Comparison of ENCODE assay signal across 14 cellular contexts in the genomic region with DNA sequence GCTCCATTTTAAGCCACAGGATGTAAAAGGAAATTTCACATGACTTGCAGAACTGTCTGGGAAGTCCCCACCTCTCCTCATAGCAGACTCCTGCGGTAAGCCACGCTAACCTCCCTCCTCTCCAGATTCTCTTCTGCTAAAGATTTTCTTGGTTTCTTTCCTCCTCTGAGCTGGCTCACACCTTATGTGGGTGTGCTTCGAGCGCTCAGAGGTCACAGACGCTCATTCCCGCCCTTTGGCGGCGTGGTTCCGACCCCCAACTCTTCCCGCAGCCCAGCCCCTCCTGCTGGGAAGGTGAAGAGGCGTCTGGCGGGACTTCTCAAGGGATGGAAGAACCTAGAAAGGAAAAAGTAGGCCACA. TPM values are rescaled to one million over a fixed set of nuclear protein-coding genes. Genes with fewer than 3 reads are reported as not detected.
DNase-seq lines count a peak whose midpoint lies in the region; ATAC-seq, FAIRE-seq and TF ChIP-seq lines count a peak whose summit lies in the region.
"Had no signal": no experiment of that assay in that cellular context is flagged by ENCODE, and none has a peak within 500 bp of the region (broad histone marks: within the 10 kb centered on the region; RNA-seq: fewer than 3 reads in every experiment).

No MANE protein-coding gene starts in this region.

- no peak overlapping the region for H2BK20ac ChIP-seq in H1 (ENCODE audit: low read length)

- no peak overlapping the region for H2BK5ac ChIP-seq in H1 (ENCODE audit: low read depth, low read length)

- no peaks in the 10 kb centered on the region for H3K36me3 ChIP-seq in GM23338 (ENCODE audit: insufficient read depth)
- no peaks in the 10 kb centered on the region for H3K36me3 ChIP-seq in H1 (ENCODE audit: control insufficient read depth in 2 of 4, insufficient read depth in 4 of 4, low read length in 3 of 4)
- H3K36me3 ChIP-seq: HAP-1, vagina had no signal

- H4K5ac ChIP-seq in H1 (ENCODE audit: insufficient read length, low read depth, low read length), result no peak overlapping the region

- H3K9me2 ChIP-seq in GM23338 (ENCODE audit: insufficient read depth), result no peaks in the 10 kb centered on the region
- H3K9me2 ChIP-seq: SK-N-SH had no signal

- H3K56ac ChIP-seq in H1 (replicated peaks; ENCODE audit: insufficient read length, low read depth, low read length), result no peak overlapping the region

- peaks cover 10% of the 10 kb centered on the region for H3K9me3 Mint-ChIP-seq in GM23338
- peaks cover 7% of the 10 kb centered on the region for H3K9me3 Mint-ChIP-seq in activated CD4-positive, alpha-beta memory T cell treated with anti-CD3 and anti-CD28 coated beads for 36 hours

- H3K23me2 ChIP-seq in H1 (ENCODE audit: low read depth, low read length), result no peaks in the 10 kb centered on the region

- no peak overlapping the region for H3K4me3 ChIP-seq in GM23338
- no peak overlapping the region for H3K4me3 ChIP-seq in H1 (ENCODE audit: extremely low read depth in 1 of 4, insufficient read depth in 2 of 4, low read depth in 3 of 4, low read length in 4 of 4)
- H3K4me3 ChIP-seq in coronary artery, result no peak overlapping the region
- H3K4me3 ChIP-seq: HAP-1, vagina had no signal

- no peak for ATAC-seq in GM23338
- ATAC-seq in foreskin keratinocyte, result no peak
- no peak for ATAC-seq in GM21825 (IDR thresholded peaks at IDR 0.05; ENCODE audit: unreplicated experiment)
- ATAC-seq in Right ventricle myocardium inferior, result no peak

- H2BK120ac ChIP-seq in H1 (replicated peaks; ENCODE audit: low read depth, low read length), result no peak overlapping the region

- CTCF ChIA-PET in activated CD4-positive, alpha-beta memory T cell treated with anti-CD3 and anti-CD28 coated beads for 36 hours (lab: Charles Lee), result interaction anchor here (1.6 to 2.6 kb wide), 2 partner anchors 33 to 56 kb away, joined by 4 to 9 read pairs; a partner anchor contains a TSS
- CTCF ChIA-PET in H1 (lab: Charles Lee; ENCODE audit: partially characterized antibody), result interaction anchor here (0.6 to 1.7 kb wide), 7 partner anchors 15 to 1896 kb away, joined by 3 to 7 read pairs (median 3); no protein-coding TSS in a partner anchor

- peak overlapping the region; percentile 10; the same call in 1 of the 2 replicates for H2AFZ ChIP-seq in GM23338
- no peak overlapping the region for H2AFZ ChIP-seq in H1 (ENCODE audit: low read length)

- H3K4ac ChIP-seq in H1 (replicated peaks; ENCODE audit: insufficient read length, low read depth, low read length), result no peak overlapping the region

- H4K20me1 ChIP-seq in GM23338 (replicated peaks; ENCODE audit: insufficient read depth) (no peaks in the 10 kb centered on the region), H1 (replicated peaks in 1 of 2; ENCODE audit: control insufficient read depth in 1 of 2, insufficient read depth in 2 of 2, low read length in 2 of 2) (no peaks in the 10 kb centered on the region)

- TF ChIP-seq EP300 in H1 (IDR thresholded peaks at IDR 0.05; ENCODE audit: borderline replicate concordance in 1 of 2, low read depth in 2 of 2, low read length in 2 of 2), result no peak

- 86% methylated on average over 12 of the region's 12 CpGs; no CpG with 5 or more reads in 1 of the 2 experiments for WGBS in H1 (ENCODE audit: extremely low coverage in 1 of 2, insufficient coverage in 1 of 2, insufficient read length in 1 of 2, insufficient replicate concordance in 2 of 2, low coverage in 1 of 2, low lambda C conversion rate in 2 of 2, missing lambda C conversion rate in 1 of 2), 2 experiments

- no peak for DNase-seq in GM23338 (ENCODE audit: low spot score)
- peak; percentile 88 for DNase-seq in activated CD4-positive, alpha-beta memory T cell treated with anti-CD3 and anti-CD28 coated beads for 36 hours
- no peak for DNase-seq in H1 (ENCODE audit: low read depth in 1 of 2, low spot score in 2 of 2)
- peak; percentile 22 for DNase-seq in stimulated activated CD8-positive, alpha-beta memory T cell treated with anti-CD3 and anti-CD28 coated beads, Interleukin-12 subunit alpha, Interleukin-12 subunit beta, amount 100 ng/mL, for 24 hours (ENCODE audit: extremely low read depth)
- DNase-seq in foreskin keratinocyte, result no peak
- DNase-seq in Right ventricle myocardium inferior (ENCODE audit: missing footprints), result no peak
- DNase-seq in coronary artery (ENCODE audit: low spot score), result no peak
- DNase-seq: activated naive CD8-positive, alpha-beta T cell treated with anti-CD3 and anti-CD28 coated beads, Interleukin-2, amount 10 ng/mL, durations not matched to agents 7 days and 5 days; DMS153; NCI-H69 had no signal

- no peak overlapping the region for H2AK5ac ChIP-seq in H1 (ENCODE audit: low read depth, low read length)

- no peak overlapping the region for H3K23ac ChIP-seq in H1 (ENCODE audit: insufficient read length)

- no peak overlapping the region for H2BK15ac ChIP-seq in H1 (ENCODE audit: low read length)

- H3K14ac ChIP-seq in H1 (ENCODE audit: insufficient read length), result no peak overlapping the region

- no peak overlapping the region; the same call in 1 of the 2 replicates for H3K18ac ChIP-seq in H1 (ENCODE audit: extremely low read depth, low read length)

- H3K4me2 ChIP-seq in GM23338, result no peak overlapping the region
- no peak overlapping the region for H3K4me2 ChIP-seq in H1 (ENCODE audit: insufficient read depth in 1 of 2, low read depth in 2 of 2, low read length in 2 of 2)
- H3K4me2 ChIP-seq: SK-N-SH had no signal

- H3K27ac Mint-ChIP-seq in GM23338, result no peak overlapping the region
- H3K27ac Mint-ChIP-seq in activated CD4-positive, alpha-beta memory T cell treated with anti-CD3 and anti-CD28 coated beads for 36 hours, result no peak overlapping the region
- H3K27ac Mint-ChIP-seq: activated naive CD8-positive, alpha-beta T cell treated with anti-CD3 and anti-CD28 coated beads, Interleukin-2, amount 10 ng/mL, durations not matched to agents 7 days and 5 days had no signal

- H3K36me3 Mint-ChIP-seq in GM23338 (ENCODE audit: low read depth), result peaks cover 7% of the 10 kb centered on the region
- H3K36me3 Mint-ChIP-seq in activated CD4-positive, alpha-beta memory T cell treated with anti-CD3 and anti-CD28 coated beads for 36 hours, result peaks cover 2% of the 10 kb centered on the region
- H3K36me3 Mint-ChIP-seq: activated naive CD8-positive, alpha-beta T cell treated with anti-CD3 and anti-CD28 coated beads, Interleukin-2, amount 10 ng/mL, durations not matched to agents 7 days and 5 days had no signal

- peaks cover 3% of the 10 kb centered on the region; the same call in 2 of the 3 replicates for H3K4me1 Mint-ChIP-seq in GM23338
- H3K4me1 Mint-ChIP-seq in activated CD4-positive, alpha-beta memory T cell treated with anti-CD3 and anti-CD28 coated beads for 36 hours (ENCODE audit: low read depth), result peaks cover 14% of the 10 kb centered on the region
- H3K4me1 Mint-ChIP-seq: activated naive CD8-positive, alpha-beta T cell treated with anti-CD3 and anti-CD28 coated beads, Interleukin-2, amount 10 ng/mL, durations not matched to agents 7 days and 5 days had no signal

- H3K4me1 ChIP-seq in GM23338 (ENCODE audit: insufficient read depth) (0 out of 2 replicates have a peak, but pooled peaks cover 5% of the 10 kb centered on the region), H1 (replicated peaks in 1 of 4; ENCODE audit: control insufficient read depth in 3 of 4, insufficient read depth in 4 of 4, low read length in 3 of 4) (0 out of 7 replicates have a peak, but pooled peaks cover 0 to 2% (median 0%) of the 10 kb centered on the region in 4 experiments), foreskin keratinocyte (no peaks in the 10 kb centered on the region)
- H3K4me1 ChIP-seq: HAP-1, vagina had no signal

- H3K79me2 ChIP-seq in GM23338 (replicated peaks; ENCODE audit: insufficient read depth) (no peaks in the 10 kb centered on the region), H1 (ENCODE audit: control insufficient read depth in 1 of 2, insufficient read depth in 2 of 2, low read length in 2 of 2) (no peaks in the 10 kb centered on the region)

- intact Hi-C loops in activated CD4-positive, alpha-beta memory T cell treated with anti-CD3 and anti-CD28 coated beads for 36 hours (cut with micrococcal nuclease), result loop anchor here (1.0 to 10.0 kb wide), 4 partner anchors 42 to 633 kb away; no protein-coding TSS in a partner anchor
- intact Hi-C loops in Right ventricle myocardium inferior (cut with DNase I), result no loop called here

- peaks cover 3% of the 10 kb centered on the region for H3K27me3 Mint-ChIP-seq in GM23338 (ENCODE audit: insufficient read depth, low read depth, poor library complexity)
- peaks cover 14% of the 10 kb centered on the region for H3K27me3 Mint-ChIP-seq in activated CD4-positive, alpha-beta memory T cell treated with anti-CD3 and anti-CD28 coated beads for 36 hours
- H3K27me3 Mint-ChIP-seq: activated naive CD8-positive, alpha-beta T cell treated with anti-CD3 and anti-CD28 coated beads, Interleukin-2, amount 10 ng/mL, durations not matched to agents 7 days and 5 days had no signal

- no peak for TF ChIP-seq POLR2A in H1 (IDR thresholded peaks at IDR 0.05; ENCODE audit: control extremely low read depth in 1 of 2, low read depth in 2 of 2, low read length in 2 of 2)

- H3K4me3 Mint-ChIP-seq in GM23338, result no peak overlapping the region
- peak overlapping the region; percentile 58 for H3K4me3 Mint-ChIP-seq in activated CD4-positive, alpha-beta memory T cell treated with anti-CD3 and anti-CD28 coated beads for 36 hours
- H3K4me3 Mint-ChIP-seq: activated naive CD8-positive, alpha-beta T cell treated with anti-CD3 and anti-CD28 coated beads, Interleukin-2, amount 10 ng/mL, durations not matched to agents 7 days and 5 days had no signal

- H3K27ac ChIP-seq in GM23338 (ENCODE audit: low read depth) (no peak overlapping the region), H1 (ENCODE audit: low read depth, low read length) (no peak overlapping the region), foreskin keratinocyte (no peak overlapping the region), coronary artery (no peak overlapping the region)
- H3K27ac ChIP-seq: vagina had no signal

- H3F3A ChIP-seq in GM23338 (replicated peaks; ENCODE audit: low read depth), result no peaks in the 10 kb centered on the region

- no peaks in the 10 kb centered on the region for H3K79me1 ChIP-seq in H1 (ENCODE audit: low read depth, low read length)

- POLR2A ChIA-PET in activated CD4-positive, alpha-beta memory T cell treated with anti-CD3 and anti-CD28 coated beads for 36 hours (lab: Charles Lee), result interaction anchor here (0.9 to 1.9 kb wide), 2 partner anchors 33 to 42 kb away, joined by 3 to 7 read pairs; a partner anchor contains a TSS
- POLR2A ChIA-PET in H1 (lab: Charles Lee; ENCODE audit: partially characterized antibody), result no interaction called here

- H3K9me3 ChIP-seq in H1 (ENCODE audit: insufficient read depth in 2 of 2, low read depth in 1 of 2, low read length in 1 of 2), result peaks cover 0 to 4% of the 10 kb centered on the region in 2 experiments; a peak in 1 of 4 replicates
- H3K9me3 ChIP-seq: HAP-1, SK-N-SH, vagina had no signal

- no peak overlapping the region; the same call in 1 of the 2 replicates for H4K8ac ChIP-seq in H1 (ENCODE audit: extremely low read depth, insufficient read depth, low read length)

- TF ChIP-seq RAD21 in H1 (IDR thresholded peaks at IDR 0.05 in 1 of 2, conservative IDR thresholded peaks at IDR 0.05 in 1 of 2; ENCODE audit: low read depth in 2 of 2, low read length in 2 of 2), result no peak

- no peaks in the 10 kb centered on the region for H3K27me3 ChIP-seq in GM23338 (ENCODE audit: insufficient read depth)
- H3K27me3 ChIP-seq in H1 (replicated peaks in 1 of 4; ENCODE audit: control insufficient read depth in 3 of 4, extremely low read depth in 1 of 4, insufficient read depth in 3 of 4, low read length in 3 of 4), result no peaks in the 10 kb centered on the region
- H3K27me3 ChIP-seq in foreskin keratinocyte, result no peaks in the 10 kb centered on the region
- H3K27me3 ChIP-seq: vagina had no signal

- H4K91ac ChIP-seq in H1 (replicated peaks; ENCODE audit: insufficient read length, low read length), result no peak overlapping the region

- FAIRE-seq in H1 (lab: Jason Lieb, UNC), result no peak

- H2BK12ac ChIP-seq in H1 (ENCODE audit: low read depth, low read length), result 0 out of 2 replicates have a peak overlapping the region, but pooled peaks have one; percentile 3

- H3K9ac ChIP-seq in H1 (replicated peaks in 1 of 4; ENCODE audit: extremely low read depth in 1 of 4, low read depth in 3 of 4, low read length in 3 of 4), result no peak overlapping the region
- H3K9ac ChIP-seq: SK-N-SH had no signal

- TF ChIP-seq CTCF in GM23338 (conservative IDR thresholded peaks at IDR 0.05; ENCODE audit: low read depth in 2 of 2) (no peak), H1 (IDR thresholded peaks at IDR 0.05; ENCODE audit: control extremely low read depth in 1 of 3, insufficient read depth in 1 of 3, low read depth in 1 of 3, low read length in 3 of 3) (no peak), foreskin keratinocyte (conservative IDR thresholded peaks at IDR 0.05) (no peak), coronary artery (IDR thresholded peaks at IDR 0.05) (no peak)

RNA-seq across cellular contexts. Expression of a gene that starts 32.9 kb away (rescaled TPM):
- 3.2 and 3.6 TPM in 2 replicates for total RNA-seq in GM23338 (2014; rRNA removed; shearing (Covaris generic))
- polyA plus RNA-seq in GM23338 (2016; fragmentation: Nextera tagmentation; extraction: Ambion mirVana) (2.1 and 2.5 TPM in 2 replicates), H1 (2011; rRNA removed) (7.8 and 8.5 TPM in 2 replicates), foreskin keratinocyte (3.7 and 3.9 TPM in 2 replicates)
- total RNA-seq in activated CD4-positive, alpha-beta memory T cell treated with anti-CD3 and anti-CD28 coated beads for 36 hours, result 1 to 10 TPM; 1.5 to 2.6 TPM
- 3.9 and 4.1 TPM in 2 replicates for total RNA-seq in H1 (2021; fragmentation: NEBNext Ultra II Directional; extraction: Animal tissue kit (Norgen Biotek cat#: 25700))
- 10.2 TPM for polyA plus RNA-seq in H1 (2011; cell fraction: cytosol; rRNA removed)
- polyA plus RNA-seq in H1 (2011; cell fraction: nucleus; rRNA removed), result 15.5 TPM
- 5.3 to 6.4 TPM (median 5.5 TPM) in 4 replicates for polyA plus RNA-seq in H1 (2012, experiment 1 of 2)
- polyA plus RNA-seq in H1 (2012, experiment 2 of 2), result 4.4 TPM
- polyA plus RNA-seq in H1 (2013, experiment 1 of 2), result 2.5 TPM
- polyA plus RNA-seq in H1 (2013, experiment 2 of 2), result 2.1 TPM
- 5.5 and 6.0 TPM in 2 replicates for polyA minus RNA-seq in H1 (2011; rRNA and poly(A)+ RNA removed)
- polyA minus RNA-seq in H1 (2011; cell fraction: cytosol; rRNA and poly(A)+ RNA removed), result 4.8 TPM
- 3.2 TPM for polyA minus RNA-seq in H1 (2011; cell fraction: nucleus; rRNA and poly(A)+ RNA removed)
- total RNA-seq in foreskin keratinocyte (4.1 and 4.4 TPM in 2 replicates), Right ventricle myocardium inferior (2.8 TPM)

Comparison
In these comparisons a context has a peak if more than half of its experiments do, and no peak if none do; other contexts are left out.
1. DNase-seq: peak in activated CD4-positive, alpha-beta memory T cell treated with anti-CD3 and anti-CD28 coated beads for 36 hours (single experiment) and stimulated activated CD8-positive, alpha-beta memory T cell treated with anti-CD3 and anti-CD28 coated beads, Interleukin-12 subunit alpha, Interleukin-12 subunit beta, amount 100 ng/mL, for 24 hours (single experiment); none in GM23338 (single experiment), H1 (0 of 2), foreskin keratinocyte (0 of 2), Right ventricle myocardium inferior (single experiment) and coronary artery (single experiment).